In the genomic region with DNA sequence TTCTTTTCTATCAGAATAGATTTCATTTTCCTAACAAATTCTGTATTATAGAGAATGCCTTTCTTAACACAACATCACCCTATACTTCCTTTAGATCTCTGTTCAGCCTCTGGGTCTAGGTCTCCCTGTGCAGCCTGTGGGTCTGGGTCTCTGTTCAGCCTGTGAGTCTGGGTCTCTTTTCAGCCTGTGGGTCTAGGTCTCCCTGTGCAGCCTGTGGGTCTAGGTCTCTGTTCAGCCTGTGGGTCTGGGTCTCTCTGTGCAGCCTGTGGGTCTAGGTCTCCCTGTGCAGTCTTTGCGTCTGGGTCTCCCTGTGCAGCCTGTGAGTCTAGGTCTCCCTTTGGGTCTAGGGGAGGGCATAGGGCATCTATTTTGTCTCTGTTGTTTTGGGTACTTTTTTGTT, we compare ENCODE assay signal across 1 cellular context.
TF ChIP-seq lines count a peak whose summit lies in the region.

No MANE protein-coding gene starts in this region.

TF ChIP-seq in IMR-90, 13 proteins besides CTCF, POLR2A, EP300 and RAD21:
- TF ChIP-seq, protein P1, sequence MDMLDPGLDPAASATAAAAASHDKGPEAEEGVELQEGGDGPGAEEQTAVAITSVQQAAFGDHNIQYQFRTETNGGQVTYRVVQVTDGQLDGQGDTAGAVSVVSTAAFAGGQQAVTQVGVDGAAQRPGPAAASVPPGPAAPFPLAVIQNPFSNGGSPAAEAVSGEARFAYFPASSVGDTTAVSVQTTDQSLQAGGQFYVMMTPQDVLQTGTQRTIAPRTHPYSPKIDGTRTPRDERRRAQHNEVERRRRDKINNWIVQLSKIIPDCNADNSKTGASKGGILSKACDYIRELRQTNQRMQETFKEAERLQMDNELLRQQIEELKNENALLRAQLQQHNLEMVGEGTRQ (IDR thresholded peaks at IDR 0.05; ENCODE audit: low read depth, low read length): no peak
- TF ChIP-seq CHD1 (IDR thresholded peaks at IDR 0.05; ENCODE audit: low read depth, low read length) (no peak), MAFK (IDR thresholded peaks at IDR 0.05; ENCODE audit: low read depth, low read length) (no peak), MAZ (IDR thresholded peaks at IDR 0.05; ENCODE audit: borderline replicate concordance, low read depth, low read length) (no peak), RFX5 (IDR thresholded peaks at IDR 0.05; ENCODE audit: low read depth, low read length) (no peak), SMC3 (IDR thresholded peaks at IDR 0.05; ENCODE audit: low read depth, low read length) (no peak), BHLHE40 (IDR thresholded peaks at IDR 0.05; ENCODE audit: low read depth, low read length) (no peak), NFE2L2 (IDR thresholded peaks at IDR 0.05; ENCODE audit: low read depth, low read length) (no peak), FOS (IDR thresholded peaks at IDR 0.05; ENCODE audit: low read depth, low read length) (no peak), CEBPB (IDR thresholded peaks at IDR 0.05; ENCODE audit: low read depth, low read length) (no peak), RCOR1 (IDR thresholded peaks at IDR 0.05; ENCODE audit: insufficient replicate concordance, low read length) (no peak)
- TF ChIP-seq, protein P2, sequence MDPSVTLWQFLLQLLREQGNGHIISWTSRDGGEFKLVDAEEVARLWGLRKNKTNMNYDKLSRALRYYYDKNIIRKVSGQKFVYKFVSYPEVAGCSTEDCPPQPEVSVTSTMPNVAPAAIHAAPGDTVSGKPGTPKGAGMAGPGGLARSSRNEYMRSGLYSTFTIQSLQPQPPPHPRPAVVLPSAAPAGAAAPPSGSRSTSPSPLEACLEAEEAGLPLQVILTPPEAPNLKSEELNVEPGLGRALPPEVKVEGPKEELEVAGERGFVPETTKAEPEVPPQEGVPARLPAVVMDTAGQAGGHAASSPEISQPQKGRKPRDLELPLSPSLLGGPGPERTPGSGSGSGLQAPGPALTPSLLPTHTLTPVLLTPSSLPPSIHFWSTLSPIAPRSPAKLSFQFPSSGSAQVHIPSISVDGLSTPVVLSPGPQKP (IDR thresholded peaks at IDR 0.05; ENCODE audit: borderline replicate concordance, low read depth, low read length): no peak
